In the genomic region with DNA sequence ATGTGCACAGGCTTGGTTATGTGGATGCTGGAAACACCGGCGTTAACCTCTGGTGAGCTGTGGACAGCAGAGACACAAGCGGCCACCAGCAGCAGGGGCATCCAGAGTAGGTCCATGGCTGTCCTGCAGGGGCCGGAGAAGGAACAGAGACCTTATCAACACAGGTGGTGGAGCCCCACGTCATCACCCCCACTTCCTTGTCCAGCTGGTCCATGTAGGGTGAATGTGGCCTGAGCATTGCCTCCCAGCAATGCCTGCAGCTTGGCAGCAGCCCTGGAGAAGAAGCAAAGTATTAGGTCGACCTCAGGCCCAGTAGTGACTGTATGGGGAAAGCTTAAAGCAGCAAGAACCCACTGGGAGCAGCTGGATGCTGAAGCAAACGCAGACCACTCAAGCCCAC, we compare ENCODE assay signal across 9 cellular contexts. TPM values are rescaled to one million over a fixed set of nuclear protein-coding genes. Genes with fewer than 3 reads are reported as not detected.
"Had no signal": no experiment of that assay in that cellular context is flagged by ENCODE, and none has a peak within 500 bp of the region (broad histone marks: within the 10 kb centered on the region; RNA-seq: fewer than 3 reads in every experiment).

No MANE protein-coding gene starts in this region.

- H3K27ac ChIP-seq: HL-60 had no signal

- ATAC-seq: K562 had no signal

- H3K4me3 ChIP-seq: K562 had no signal

- DNase-seq: IMR-90, KBM-7, KG1 had no signal

- FAIRE-seq: HTR-8/SVneo, K562 had no signal

RNA-seq across cellular contexts. Expression of gene PDILT, which starts 5.4 kb away (rescaled TPM):
- total RNA-seq: HT-29, HT1080, IMR-90, K562 had no signal
- polyA plus RNA-seq: IgD-negative memory B cell, IMR-90, K562 had no signal

RNA-seq across cellular contexts. Expression of gene ACSM5, which starts 10.1 kb away (rescaled TPM):
- total RNA-seq: HT-29, HT1080, IMR-90, K562 had no signal
- polyA plus RNA-seq: IgD-negative memory B cell, IMR-90, K562 had no signal

RNA-seq across cellular contexts. Expression of gene UMOD, which starts 46.7 kb away (rescaled TPM):
- total RNA-seq: HT-29, HT1080, IMR-90, K562 had no signal
- polyA plus RNA-seq: IgD-negative memory B cell, IMR-90, K562 had no signal

RNA-seq across cellular contexts. Expression of gene ACSM2A, which starts 52.1 kb away (rescaled TPM):
- total RNA-seq: HT-29, HT1080, IMR-90 had no signal
- polyA plus RNA-seq: IgD-negative memory B cell, IMR-90, K562 had no signal
